Comparison of ENCODE assay signal across 8 cellular contexts in genomic region chr5:73625905-73626811, GRCh38. TPM values are rescaled to one million over a fixed set of nuclear protein-coding genes. Genes with fewer than 3 reads are reported as not detected.
DNase-seq lines count a peak whose midpoint lies in the region; ATAC-seq and TF ChIP-seq lines count a peak whose summit lies in the region.

TSS of gene ARHGEF28 (plus strand) at chr5:73626196. CDS start at chr5:73684852, 58,656 bp downstream.

- H3K9ac ChIP-seq in HCT116 (ENCODE audit: low read length) = peak within 1 kb of the TSS; percentile 64

- no peaks in the 10 kb centered on the region for H4K20me1 ChIP-seq in HCT116 (ENCODE audit: insufficient read depth)

- DNase-seq in Daoy (ENCODE audit: low read depth) (peak; percentile 82), HCT116 (ENCODE audit: low read depth, low spot score) (no peak), NCI-H446 (lab: John Stamatoyannopoulos, UW) (peak; percentile 50 to 80), head of caudate nucleus (peak in 39 of 42 donors; percentile 29 to 80 (median 56)), omental fat pad (ENCODE audit: low spot score) (no peak)
- DNase-seq in activated naive CD8-positive, alpha-beta T cell treated with anti-CD3 and anti-CD28 coated beads for 36 hours = peak; percentile 42
- no peak for DNase-seq in effector CD8-positive, alpha-beta T cell (lab: John Stamatoyannopoulos, UW)

- peak within 1 kb of the TSS; percentile 81 for H2AFZ ChIP-seq in HCT116 (ENCODE audit: low read depth, low read length, poor library complexity, severe bottlenecking)

- no peaks in the 10 kb centered on the region for H3K36me3 ChIP-seq in HCT116 (ENCODE audit: control insufficient read depth in 1 of 2, insufficient read depth in 2 of 2, low read length in 2 of 2)

- RAD21 ChIA-PET in HCT116 (lab: Charles Lee; ENCODE audit: low non-redundant PET in 1 of 2, low total read pairs in 2 of 2, uncharacterized antibody in 2 of 2, unreplicated experiment in 2 of 2) = no interaction called here

- peaks cover 6 to 23% of the 10 kb centered on the region in 2 experiments; a peak in 3 of 4 replicates for H3K4me1 ChIP-seq in HCT116 (ENCODE audit: control insufficient read depth in 1 of 2, insufficient read depth in 2 of 2, low read length in 2 of 2)

- no peaks in the 10 kb centered on the region for H3K36me3 Mint-ChIP-seq in activated naive CD8-positive, alpha-beta T cell treated with anti-CD3 and anti-CD28 coated beads for 36 hours

- TF ChIP-seq CTCF in HCT116 (IDR thresholded peaks at IDR 0.05 in 2 of 3, conservative IDR thresholded peaks at IDR 0.05 in 1 of 3; ENCODE audit: borderline replicate concordance in 1 of 3, insufficient read depth in 1 of 3, low read depth in 2 of 3, low read length in 2 of 3) (no peak), omental fat pad (IDR thresholded peaks at IDR 0.05) (no peak)

- H3K4me1 Mint-ChIP-seq in activated naive CD8-positive, alpha-beta T cell treated with anti-CD3 and anti-CD28 coated beads for 36 hours = no peaks in the 10 kb centered on the region

- ATAC-seq in HCT116 = peak; percentile 86
- ATAC-seq in omental fat pad (ENCODE audit: low FRiP score) = peak; percentile 87
- ATAC-seq in HG03097 (IDR thresholded peaks at IDR 0.05; ENCODE audit: low FRiP score, unreplicated experiment) = no peak

- H3K9me2 ChIP-seq in HCT116 (ENCODE audit: insufficient read depth) = no peaks in the 10 kb centered on the region

- BruUV-seq in HCT116 (replicated peaks; lab: Mats Ljungman, UMichigan) = no TSS peak

- CTCF ChIA-PET in HCT116 (lab: Charles Lee) = interaction anchor here (0.6 kb wide), 1 partner anchor 29 kb away, joined by 3 read pairs; no protein-coding TSS in a partner anchor

- intact Hi-C loops in HCT116 (cut with micrococcal nuclease) (no loop called here), head of caudate nucleus (cut with DNase I) (no loop called here)

- H3K27ac ChIP-seq in HCT116 (ENCODE audit: low read depth, low read length) = peak within 1 kb of the TSS; percentile 62

- no peak for TF ChIP-seq POLR2A in HCT116 (IDR thresholded peaks at IDR 0.05; ENCODE audit: borderline replicate concordance, extremely low read depth, insufficient read depth, insufficient read length)

- peaks cover 64% of the 10 kb centered on the region for H3K27me3 Mint-ChIP-seq in activated naive CD8-positive, alpha-beta T cell treated with anti-CD3 and anti-CD28 coated beads for 36 hours

- H3K4me3 ChIP-seq in HCT116 (replicated peaks in 1 of 2; ENCODE audit: low read depth in 1 of 2, low read length in 2 of 2) = peak within 1 kb of the TSS; percentile 57 to 76

- no peak within 1 kb of the TSS for H3K27ac Mint-ChIP-seq in activated naive CD8-positive, alpha-beta T cell treated with anti-CD3 and anti-CD28 coated beads for 36 hours

- H3K79me2 ChIP-seq in HCT116 (ENCODE audit: insufficient read depth, low read length) = no peaks in the 10 kb centered on the region

- peak within 1 kb of the TSS; percentile 94 for H3K4me2 ChIP-seq in HCT116 (ENCODE audit: low read length)

- peak within 1 kb of the TSS; percentile 14 for H3K4me3 Mint-ChIP-seq in activated naive CD8-positive, alpha-beta T cell treated with anti-CD3 and anti-CD28 coated beads for 36 hours

- H3K27me3 ChIP-seq in HCT116 (ENCODE audit: insufficient read depth, low read length) = no peaks in the 10 kb centered on the region

- no peaks in the 10 kb centered on the region for H3K9me3 Mint-ChIP-seq in activated naive CD8-positive, alpha-beta T cell treated with anti-CD3 and anti-CD28 coated beads for 36 hours

- no peaks in the 10 kb centered on the region for H3K9me3 ChIP-seq in HCT116 (ENCODE audit: control insufficient read depth in 1 of 2, insufficient read depth in 1 of 2, low read depth in 1 of 2, low read length in 2 of 2)

- POLR2A ChIA-PET in HCT116 (lab: Charles Lee) = no interaction called here

- TF ChIP-seq RAD21 in HCT116 (IDR thresholded peaks at IDR 0.05; ENCODE audit: low read depth) = no peak

TF ChIP-seq in HCT116, 20 proteins besides CTCF, POLR2A, EP300 and RAD21:
- TF ChIP-seq ZFX (IDR thresholded peaks at IDR 0.05) = peak; percentile 17; the same call in 1 of the 2 replicates
- peak; percentile 35; the same call in 1 of the 2 replicates for TF ChIP-seq MAX (IDR thresholded peaks at IDR 0.05)
- 0 out of 2 replicates have a peak, but pooled peaks have one; percentile 6 for TF ChIP-seq EGR1 (IDR thresholded peaks at IDR 0.05; ENCODE audit: low read depth)
- peak; percentile 37 for TF ChIP-seq ZBTB33 (IDR thresholded peaks at IDR 0.05; ENCODE audit: extremely low read depth, insufficient replicate concordance, low read length)
- TF ChIP-seq POLR2AphosphoS5 (IDR thresholded peaks at IDR 0.05; ENCODE audit: low read depth, low read length) = peak; percentile 69
- TF ChIP-seq REST (IDR thresholded peaks at IDR 0.05; ENCODE audit: low read depth) = no peak
TF ChIP-seq in HCT116: peak in this region for 5.

RNA-seq across cellular contexts. Expression of gene ARHGEF28, which starts in this region (rescaled TPM):
- total RNA-seq in Daoy (2014; rRNA removed; shearing (Covaris generic)) = 0.65 and 3.9 TPM in 2 replicates
- total RNA-seq in HCT116 (2021; ENCODE audit: unreplicated experiment) = 6.1 TPM
- polyA plus RNA-seq in HCT116 (2012) = 2.0 and 2.4 TPM in 2 replicates
- total RNA-seq in activated naive CD8-positive, alpha-beta T cell treated with anti-CD3 and anti-CD28 coated beads for 36 hours = not detected
- total RNA-seq in omental fat pad = 10 to 100 TPM in 3 of 4 donors, 1 to 10 TPM in 1; 8.2 to 16.5 (median 15.4) TPM

Comparison
In these comparisons a context has a peak if more than half of its experiments do, and no peak if none do; other contexts are left out.
1. Peak in DNase-seq in activated naive CD8-positive, alpha-beta T cell treated with anti-CD3 and anti-CD28 coated beads for 36 hours; RNA of the gene not detected or under 1 TPM.
2. DNase-seq: peak in Daoy (single experiment), NCI-H446 (2 of 2) and head of caudate nucleus (39 of 42); none in HCT116 (single experiment), omental fat pad (single experiment) and effector CD8-positive, alpha-beta T cell (single experiment).